ENCODE assay signal across 8 cellular contexts in the genomic region with DNA sequence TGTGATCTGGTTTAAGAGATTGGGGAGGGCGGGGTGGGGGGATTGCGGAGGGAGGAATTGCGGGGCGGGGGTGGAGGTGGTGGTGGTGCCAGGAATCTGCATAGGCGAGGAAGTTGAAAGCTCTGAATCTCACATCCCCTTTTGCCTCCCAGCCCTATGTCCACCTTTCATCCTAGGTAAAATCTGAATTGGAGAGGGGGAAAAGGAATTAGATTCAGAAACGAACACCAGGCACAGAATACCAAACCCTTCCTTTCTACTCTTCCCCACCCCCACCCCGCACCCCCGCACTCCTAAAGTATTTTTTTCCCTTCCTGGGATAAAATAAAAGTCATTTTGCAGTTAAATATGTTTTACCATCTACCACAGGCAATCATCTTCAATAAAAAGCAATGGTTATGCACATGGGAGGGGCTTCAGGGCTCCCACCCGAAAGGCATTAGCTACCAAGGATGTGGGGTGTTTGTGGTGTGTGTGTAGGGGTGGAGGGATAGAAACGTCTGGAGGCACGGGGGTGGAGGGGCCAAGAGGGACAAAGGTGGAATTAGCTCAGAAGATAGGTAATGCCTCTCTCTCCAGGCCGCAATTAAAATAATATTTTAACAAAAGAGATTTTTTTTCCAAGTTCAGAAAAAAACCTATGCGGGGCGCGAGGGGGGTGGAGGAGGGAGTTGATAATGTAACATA. TPM values are rescaled to one million over a fixed set of nuclear protein-coding genes. Genes with fewer than 3 reads are reported as not detected.
DNase-seq lines count a peak whose midpoint lies in the region; ATAC-seq and TF ChIP-seq lines count a peak whose summit lies in the region.

No MANE protein-coding gene starts in this region.

- peaks cover 0 to 12% (median 0%) of the 10 kb centered on the region in 9 donors for H3K36me3 ChIP-seq in heart left ventricle
- H3K36me3 ChIP-seq in adrenal gland (replicated peaks in 1 of 2), result peaks cover 0 to 7% of the 10 kb centered on the region in 2 donors
- no peaks in the 10 kb centered on the region for H3K36me3 ChIP-seq in lower lobe of right lung
- H3K36me3 ChIP-seq in urinary bladder (ENCODE audit: insufficient read depth), result no peaks in the 10 kb centered on the region

- no peak for TF ChIP-seq CTCF in heart left ventricle (IDR thresholded peaks at IDR 0.05)
- TF ChIP-seq CTCF in adrenal gland (IDR thresholded peaks at IDR 0.05), result no peak
- TF ChIP-seq CTCF in lower lobe of right lung (IDR thresholded peaks at IDR 0.05), result no peak

- intact Hi-C loops in heart left ventricle (cut with DNase I), result loop anchor here in 8 of 10 donors (5.0 to 10.0 kb wide), 10 partner anchors 161 to 1024 kb away; no protein-coding TSS in a partner anchor
- intact Hi-C loops in left cardiac atrium (cut with DNase I), result loop anchor here (2.0 to 10.0 kb wide), 2 partner anchors 1019 to 1021 kb away; no protein-coding TSS in a partner anchor
- intact Hi-C loops in adrenal gland (cut with DNase I), result loop anchor here (5.0 to 10.0 kb wide), 2 partner anchors 481 to 1019 kb away; no protein-coding TSS in a partner anchor
- intact Hi-C loops in lower lobe of right lung (cut with DNase I), result no loop called here

- TF ChIP-seq POLR2A in heart left ventricle (IDR thresholded peaks at IDR 0.05), result no peak
- TF ChIP-seq POLR2A in adrenal gland (IDR thresholded peaks at IDR 0.05), result no peak

- DNase-seq in heart left ventricle, result no peak
- DNase-seq in left cardiac atrium, result no peak
- no peak for DNase-seq in adrenal gland
- DNase-seq in lower lobe of right lung, result no peak
- no peak for DNase-seq in NCI-H1436 (lab: John Stamatoyannopoulos, UW)
- DNase-seq in NCI-H526 (lab: John Stamatoyannopoulos, UW), result no peak

- 2 to 4% (median 2%) methylated on average over 15 of the region's 15 CpGs for WGBS in heart left ventricle, 4 donors
- WGBS in adrenal gland, 4 donors, result 3 to 9% (median 6%) methylated on average over 14 to 15 of the region's 15 CpGs
- 2% methylated on average over 15 of the region's 15 CpGs for WGBS in urinary bladder

- ATAC-seq in heart left ventricle (no peak), left cardiac atrium (no peak), lower lobe of right lung (no peak), GM21367 (IDR thresholded peaks at IDR 0.05; ENCODE audit: unreplicated experiment) (no peak)

- peaks cover 0 to 67% (median 0%) of the 10 kb centered on the region in 9 donors for H3K27me3 ChIP-seq in heart left ventricle
- H3K27me3 ChIP-seq in adrenal gland, result no peaks in the 10 kb centered on the region
- H3K27me3 ChIP-seq in lower lobe of right lung (ENCODE audit: low read depth), result peaks cover 34% of the 10 kb centered on the region

- H3K4me3 ChIP-seq in heart left ventricle (peak overlapping the region; percentile 53 to 80 (median 63)), adrenal gland (peak overlapping the region in 3 of 4 donors; percentile 15 to 59 (median 27)), lower lobe of right lung (peak overlapping the region; percentile 55), urinary bladder (ENCODE audit: low read depth, low read length) (peak overlapping the region; percentile 77)

- H3K4me1 ChIP-seq in heart left ventricle (peaks cover 0 to 63% (median 37%) of the 10 kb centered on the region in 12 donors), adrenal gland (replicated peaks in 1 of 2) (peaks cover 21 to 35% of the 10 kb centered on the region in 2 donors), lower lobe of right lung (peaks cover 44% of the 10 kb centered on the region), urinary bladder (ENCODE audit: insufficient read depth) (no peaks in the 10 kb centered on the region)

- H3K27ac ChIP-seq in heart left ventricle (peak overlapping the region; percentile 59 to 93 (median 88)), adrenal gland (peak overlapping the region; percentile 18 to 92 (median 51)), lower lobe of right lung (peak overlapping the region; percentile 77), urinary bladder (ENCODE audit: low read depth) (peak overlapping the region; percentile 85)

- H3K9me3 ChIP-seq in heart left ventricle, result no peaks in the 10 kb centered on the region
- no peaks in the 10 kb centered on the region for H3K9me3 ChIP-seq in adrenal gland (replicated peaks in 1 of 3)
- H3K9me3 ChIP-seq in lower lobe of right lung, result no peaks in the 10 kb centered on the region

RNA-seq across cellular contexts. Expression of a gene that starts 1.8 kb away (rescaled TPM):
- 100 to 1,000 TPM in 8 of 9 donors, 10 to 100 TPM in 1; 83.1 to 441 (median 157) TPM for total RNA-seq in heart left ventricle
- 100 to 1,000 TPM in 1 of 2 donors, 10 to 100 TPM in 1; 58.2 to 108 TPM for polyA plus RNA-seq in heart left ventricle
- 100 to 1,000 TPM in 1 of 2 donors, 10 to 100 TPM in 1; 88.5 to 207 TPM for total RNA-seq in left cardiac atrium
- total RNA-seq in adrenal gland, result 1,000 to 10,000 TPM in 3 of 8 donors, 100 to 1,000 TPM in 5; 348 to 2,550 (median 761) TPM
- polyA plus RNA-seq in adrenal gland, result 100 to 1,000 TPM in 2 of 3 donors, 10 to 100 TPM in 1; 92.5 to 204 (median 204) TPM
- 145 TPM for total RNA-seq in lower lobe of right lung
- 159 TPM for total RNA-seq in urinary bladder
- polyA plus RNA-seq in urinary bladder, result 516 TPM

Comparison
In these comparisons a context has a peak if more than half of its experiments do, and no peak if none do; other contexts are left out.
1. H3K4me3 ChIP-seq: peak in every context shown above with its lines; median percentile 77 in urinary bladder; 63 in heart left ventricle; 55 in lower lobe of right lung; 27 in adrenal gland.